2 cellular contexts compared by ENCODE assay signal in the genomic region with DNA sequence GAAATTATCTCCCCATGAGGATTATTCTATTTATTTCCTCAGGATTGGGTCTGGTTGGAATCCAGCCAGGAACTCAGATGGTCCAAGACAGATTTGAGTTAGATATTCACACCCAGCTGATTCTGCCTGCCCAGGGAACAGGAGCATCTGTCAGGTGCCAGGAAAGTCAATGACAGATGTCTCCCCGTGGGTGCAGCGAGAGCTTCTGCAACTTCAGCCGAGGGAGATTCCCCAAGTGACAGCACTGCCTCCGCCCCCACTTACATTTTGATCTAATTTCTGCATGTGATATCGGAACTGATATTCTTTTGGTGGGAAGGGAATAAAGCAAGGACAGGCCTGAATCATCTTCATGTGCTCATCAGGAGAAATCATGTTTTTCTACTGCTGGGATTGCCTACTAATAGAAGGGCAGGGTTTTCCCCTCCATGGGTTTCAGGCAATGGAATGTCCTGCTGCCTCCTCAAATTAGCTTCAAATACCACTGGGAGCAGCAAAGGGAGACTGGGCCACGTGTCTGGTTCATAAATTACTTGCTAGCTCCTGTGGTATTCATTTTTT.
TF ChIP-seq lines count a peak whose summit lies in the region.

No MANE protein-coding gene starts in this region.

TF ChIP-seq in GM23338, 12 proteins besides CTCF, POLR2A, EP300 and RAD21 (continued from another document):
- TF ChIP-seq ZNF462 (CRISPR knock-in tag; IDR thresholded peaks at IDR 0.05): no peak
- TF ChIP-seq NANOG (IDR thresholded peaks at IDR 0.05; ENCODE audit: borderline replicate concordance): no peak
- no peak for TF ChIP-seq STAT1 (IDR thresholded peaks at IDR 0.05; ENCODE audit: unreplicated experiment)
- TF ChIP-seq, protein P1, sequence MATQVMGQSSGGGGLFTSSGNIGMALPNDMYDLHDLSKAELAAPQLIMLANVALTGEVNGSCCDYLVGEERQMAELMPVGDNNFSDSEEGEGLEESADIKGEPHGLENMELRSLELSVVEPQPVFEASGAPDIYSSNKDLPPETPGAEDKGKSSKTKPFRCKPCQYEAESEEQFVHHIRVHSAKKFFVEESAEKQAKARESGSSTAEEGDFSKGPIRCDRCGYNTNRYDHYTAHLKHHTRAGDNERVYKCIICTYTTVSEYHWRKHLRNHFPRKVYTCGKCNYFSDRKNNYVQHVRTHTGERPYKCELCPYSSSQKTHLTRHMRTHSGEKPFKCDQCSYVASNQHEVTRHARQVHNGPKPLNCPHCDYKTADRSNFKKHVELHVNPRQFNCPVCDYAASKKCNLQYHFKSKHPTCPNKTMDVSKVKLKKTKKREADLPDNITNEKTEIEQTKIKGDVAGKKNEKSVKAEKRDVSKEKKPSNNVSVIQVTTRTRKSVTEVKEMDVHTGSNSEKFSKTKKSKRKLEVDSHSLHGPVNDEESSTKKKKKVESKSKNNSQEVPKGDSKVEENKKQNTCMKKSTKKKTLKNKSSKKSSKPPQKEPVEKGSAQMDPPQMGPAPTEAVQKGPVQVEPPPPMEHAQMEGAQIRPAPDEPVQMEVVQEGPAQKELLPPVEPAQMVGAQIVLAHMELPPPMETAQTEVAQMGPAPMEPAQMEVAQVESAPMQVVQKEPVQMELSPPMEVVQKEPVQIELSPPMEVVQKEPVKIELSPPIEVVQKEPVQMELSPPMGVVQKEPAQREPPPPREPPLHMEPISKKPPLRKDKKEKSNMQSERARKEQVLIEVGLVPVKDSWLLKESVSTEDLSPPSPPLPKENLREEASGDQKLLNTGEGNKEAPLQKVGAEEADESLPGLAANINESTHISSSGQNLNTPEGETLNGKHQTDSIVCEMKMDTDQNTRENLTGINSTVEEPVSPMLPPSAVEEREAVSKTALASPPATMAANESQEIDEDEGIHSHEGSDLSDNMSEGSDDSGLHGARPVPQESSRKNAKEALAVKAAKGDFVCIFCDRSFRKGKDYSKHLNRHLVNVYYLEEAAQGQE (IDR thresholded peaks at IDR 0.05; ENCODE audit: unreplicated experiment): no peak

TF ChIP-seq in SK-N-SH treated with all-trans-retinoic acid at 6 μM for 48 hours, 23 proteins besides CTCF, POLR2A, EP300 and RAD21 (continued from another document):
- no peak for TF ChIP-seq CREB5 (CRISPR knock-in tag; IDR thresholded peaks at IDR 0.05; ENCODE audit: low read depth)
- TF ChIP-seq, protein P2, sequence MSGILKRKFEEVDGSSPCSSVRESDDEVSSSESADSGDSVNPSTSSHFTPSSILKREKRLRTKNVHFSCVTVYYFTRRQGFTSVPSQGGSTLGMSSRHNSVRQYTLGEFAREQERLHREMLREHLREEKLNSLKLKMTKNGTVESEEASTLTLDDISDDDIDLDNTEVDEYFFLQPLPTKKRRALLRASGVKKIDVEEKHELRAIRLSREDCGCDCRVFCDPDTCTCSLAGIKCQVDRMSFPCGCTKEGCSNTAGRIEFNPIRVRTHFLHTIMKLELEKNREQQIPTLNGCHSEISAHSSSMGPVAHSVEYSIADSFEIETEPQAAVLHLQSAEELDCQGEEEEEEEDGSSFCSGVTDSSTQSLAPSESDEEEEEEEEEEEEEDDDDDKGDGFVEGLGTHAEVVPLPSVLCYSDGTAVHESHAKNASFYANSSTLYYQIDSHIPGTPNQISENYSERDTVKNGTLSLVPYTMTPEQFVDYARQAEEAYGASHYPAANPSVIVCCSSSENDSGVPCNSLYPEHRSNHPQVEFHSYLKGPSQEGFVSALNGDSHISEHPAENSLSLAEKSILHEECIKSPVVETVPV (CRISPR knock-in tag; IDR thresholded peaks at IDR 0.05): no peak
- TF ChIP-seq ZFP30 (CRISPR knock-in tag; IDR thresholded peaks at IDR 0.05): no peak
- no peak for TF ChIP-seq ZC3H10 (CRISPR knock-in tag; IDR thresholded peaks at IDR 0.05)
- no peak for TF ChIP-seq SNAI2 (CRISPR knock-in tag; IDR thresholded peaks at IDR 0.05)
- TF ChIP-seq BACH2 (CRISPR knock-in tag; IDR thresholded peaks at IDR 0.05; ENCODE audit: borderline replicate concordance): no peak
- TF ChIP-seq OSR1 (CRISPR knock-in tag; IDR thresholded peaks at IDR 0.05): no peak
- TF ChIP-seq ZFP3 (CRISPR knock-in tag; IDR thresholded peaks at IDR 0.05): no peak
- TF ChIP-seq PATZ1 (CRISPR knock-in tag; IDR thresholded peaks at IDR 0.05; ENCODE audit: borderline replicate concordance): no peak
- TF ChIP-seq ARNTL (CRISPR knock-in tag; IDR thresholded peaks at IDR 0.05; ENCODE audit: borderline replicate concordance, low read depth): no peak
- no peak for TF ChIP-seq ZNF70 (CRISPR knock-in tag; IDR thresholded peaks at IDR 0.05)
